In genomic region chr1:26252718-26253117, GRCh38 we compare ENCODE assay signal across 19 cellular contexts. TPM values are rescaled to one million over a fixed set of nuclear protein-coding genes. Genes with fewer than 3 reads are reported as not detected.
A peak's percentile ranks its signal among the peaks of the same experiment; 100 is the strongest.
DNase-seq lines count a peak whose midpoint lies in the region; ATAC-seq, FAIRE-seq and TF ChIP-seq lines count a peak whose summit lies in the region.
"Had no signal": no experiment of that assay in that cellular context is flagged by ENCODE, and none has a peak within 500 bp of the region (broad histone marks: within the 10 kb centered on the region; RNA-seq: fewer than 3 reads in every experiment).

No MANE protein-coding gene starts in this region.

- CTCF ChIA-PET in GM12878 (lab: Yijun Ruan, JAX), result interaction anchor here (1.0 kb wide), 1 partner anchor 9 kb away, joined by 3 read pairs; no protein-coding TSS in a partner anchor

- POLR2A ChIA-PET in GM12878 (lab: Charles Lee), result no interaction called here

- no peak overlapping the region for H3K9ac ChIP-seq in MM.1S (ENCODE audit: low read length)
- no peak overlapping the region for H3K9ac ChIP-seq in GM12878 (ENCODE audit: control insufficient read depth, insufficient read depth, low read length)
- H3K9ac ChIP-seq: GM23248 had no signal

- peak overlapping the region; percentile 10 for H3K27ac Mint-ChIP-seq in stimulated activated naive CD8-positive, alpha-beta T cell treated with anti-CD3 and anti-CD28 coated beads, Interleukin-15, Interleukin-2, amounts not matched to agents 100 ng/mL and 50 ng/mL, for 24 hours
- H3K27ac Mint-ChIP-seq in activated T-cell treated with anti-CD3 and anti-CD28 coated beads, Interleukin-2, amount 50 U/mL, for 72 hours, result no peak overlapping the region

- H3K9me3 Mint-ChIP-seq in stimulated activated naive CD8-positive, alpha-beta T cell treated with anti-CD3 and anti-CD28 coated beads, Interleukin-15, Interleukin-2, amounts not matched to agents 100 ng/mL and 50 ng/mL, for 24 hours, result no peaks in the 10 kb centered on the region
- no peaks in the 10 kb centered on the region for H3K9me3 Mint-ChIP-seq in activated T-cell treated with anti-CD3 and anti-CD28 coated beads, Interleukin-2, amount 50 U/mL, for 72 hours

- no TSS peak for BruUV-seq in GM12878 (replicated peaks; lab: Mats Ljungman, UMichigan)

- no peak overlapping the region for H3K4me3 Mint-ChIP-seq in stimulated activated naive CD8-positive, alpha-beta T cell treated with anti-CD3 and anti-CD28 coated beads, Interleukin-15, Interleukin-2, amounts not matched to agents 100 ng/mL and 50 ng/mL, for 24 hours
- no peak overlapping the region for H3K4me3 Mint-ChIP-seq in activated T-cell treated with anti-CD3 and anti-CD28 coated beads, Interleukin-2, amount 50 U/mL, for 72 hours
- H3K4me3 Mint-ChIP-seq: CD4-positive, alpha-beta memory T cell had no signal

- no peak for TF ChIP-seq EP300 in GM12878 (IDR thresholded peaks at IDR 0.05; ENCODE audit: borderline replicate concordance in 1 of 2, control insufficient read depth in 1 of 2, low read depth in 2 of 2, low read length in 2 of 2)

- WGBS in GM12878 (ENCODE audit: insufficient coverage, insufficient replicate concordance, low lambda C conversion rate, missing lambda C conversion rate), result 49% methylated on average over 7 of the region's 7 CpGs

- H3K27me3 ChIP-seq in MM.1S (replicated peaks; ENCODE audit: insufficient read depth, low read length) (no peaks in the 10 kb centered on the region), GM12878 (replicated peaks in 1 of 2; ENCODE audit: control insufficient read depth in 2 of 2, insufficient read depth in 2 of 2, low read length in 1 of 2) (no peaks in the 10 kb centered on the region)

- TF ChIP-seq POLR2A in GM12878 (IDR thresholded peaks at IDR 0.05; ENCODE audit: low read depth, low read length), result no peak

- H3K79me2 ChIP-seq in MM.1S (ENCODE audit: low read length), result peaks cover 71% of the 10 kb centered on the region
- no peaks in the 10 kb centered on the region for H3K79me2 ChIP-seq in GM12878 (ENCODE audit: control insufficient read depth, insufficient read depth, low read length)

- no peaks in the 10 kb centered on the region for H3K4me1 Mint-ChIP-seq in stimulated activated naive CD8-positive, alpha-beta T cell treated with anti-CD3 and anti-CD28 coated beads, Interleukin-15, Interleukin-2, amounts not matched to agents 100 ng/mL and 50 ng/mL, for 24 hours (ENCODE audit: low read depth)
- peaks cover 14% of the 10 kb centered on the region for H3K4me1 Mint-ChIP-seq in activated T-cell treated with anti-CD3 and anti-CD28 coated beads, Interleukin-2, amount 50 U/mL, for 72 hours (ENCODE audit: low read depth)

- RAD21 ChIA-PET in GM12878 (lab: Charles Lee; ENCODE audit: unreplicated experiment), result no interaction called here

- no peak for DNase-seq in stimulated activated naive CD8-positive, alpha-beta T cell treated with anti-CD3 and anti-CD28 coated beads, Interleukin-15, Interleukin-2, amounts not matched to agents 100 U/mL and 50 U/mL, for 24 hours
- DNase-seq in MM.1S (peak; percentile 75), GM12878 (ENCODE audit: low read depth, low spot score) (no peak), NCI-H2029 (lab: John Stamatoyannopoulos, UW) (no peak)
- DNase-seq in activated T-cell treated with anti-CD3 and anti-CD28 coated beads, Interleukin-2, amount 50 U/mL, for 72 hours, result no peak
- DNase-seq: C1 segment of cervical spinal cord; Calu3; CD4-positive, alpha-beta memory T cell; COR-L47; DMS53; DMS79 treated with DMSO at 0.1 percent for 48 hours; GF-D8; GM23248; H7; HCEC 1CT had no signal

- no peaks in the 10 kb centered on the region for H3K9me2 ChIP-seq in MM.1S (replicated peaks; ENCODE audit: insufficient read depth, low read length)

- 0 out of 2 replicates have a peak overlapping the region, but pooled peaks have one; percentile 36 for H3K4me3 ChIP-seq in MM.1S (ENCODE audit: low read length)
- H3K4me3 ChIP-seq in GM12878, result no peak overlapping the region
- H3K4me3 ChIP-seq: GM23248 had no signal

- no peak for TF ChIP-seq RAD21 in GM12878 (IDR thresholded peaks at IDR 0.05; ENCODE audit: insufficient read depth, low read depth, low read length)

- peaks cover 22% of the 10 kb centered on the region for H3F3A ChIP-seq in MM.1S (ENCODE audit: insufficient read depth, low read length)

- H3K27ac ChIP-seq in MM.1S (ENCODE audit: low read length) (peak overlapping the region; percentile 70), GM12878 (ENCODE audit: control insufficient read depth, insufficient read depth) (no peak overlapping the region)
- H3K27ac ChIP-seq: GM23248 had no signal

- ATAC-seq in stimulated activated naive CD8-positive, alpha-beta T cell treated with anti-CD3 and anti-CD28 coated beads, Interleukin-15, Interleukin-2, amounts not matched to agents 100 U/mL and 50 U/mL, for 24 hours, result no peak
- no peak for ATAC-seq in GM12878
- no peak for ATAC-seq in activated T-cell treated with anti-CD3 and anti-CD28 coated beads, Interleukin-2, amount 50 U/mL, for 72 hours (replicated peaks in 1 of 2)
- ATAC-seq in HG03565 (IDR thresholded peaks at IDR 0.05; ENCODE audit: unreplicated experiment), result no peak

- no peaks in the 10 kb centered on the region for H3K27me3 Mint-ChIP-seq in stimulated activated naive CD8-positive, alpha-beta T cell treated with anti-CD3 and anti-CD28 coated beads, Interleukin-15, Interleukin-2, amounts not matched to agents 100 ng/mL and 50 ng/mL, for 24 hours
- H3K27me3 Mint-ChIP-seq in activated T-cell treated with anti-CD3 and anti-CD28 coated beads, Interleukin-2, amount 50 U/mL, for 72 hours (ENCODE audit: low read depth), result no peaks in the 10 kb centered on the region
- H3K27me3 Mint-ChIP-seq: CD4-positive, alpha-beta memory T cell had no signal

- intact Hi-C loops in GM12878 (cut with micrococcal nuclease; ENCODE audit: unreplicated experiment), result no loop called here

- no peak for FAIRE-seq in GM12878 (lab: Jason Lieb, UNC)
- FAIRE-seq: GM19239, H1 had no signal

- in situ Hi-C loops in GM12878 (cut with MboI), result no loop called here

- H4K20me1 ChIP-seq in MM.1S (ENCODE audit: insufficient read depth, low read length) (no peaks in the 10 kb centered on the region), GM12878 (ENCODE audit: control insufficient read depth, insufficient read depth) (no peaks in the 10 kb centered on the region)

- H3K4me1 ChIP-seq in MM.1S (ENCODE audit: low read length), result peaks cover 31% of the 10 kb centered on the region
- H3K4me1 ChIP-seq in GM12878 (ENCODE audit: control insufficient read depth, insufficient read depth, low read length), result no peaks in the 10 kb centered on the region

- H2AFZ ChIP-seq in MM.1S (ENCODE audit: low read length) (no peak overlapping the region), GM12878 (ENCODE audit: control insufficient read depth, low read depth, low read length) (no peak overlapping the region)
- H2AFZ ChIP-seq: GM23248 had no signal

- SMC1A ChIA-PET in GM12878 (lab: Charles Lee; ENCODE audit: uncharacterized antibody, unreplicated experiment), result no interaction called here

- peaks cover 20% of the 10 kb centered on the region for H3K36me3 ChIP-seq in MM.1S (replicated peaks; ENCODE audit: insufficient read depth, low read length)
- peaks cover 7 to 8% of the 10 kb centered on the region in 2 experiments for H3K36me3 ChIP-seq in GM12878 (ENCODE audit: control insufficient read depth in 2 of 2, insufficient read depth in 2 of 2, low read length in 1 of 2)

- H3K9me3 ChIP-seq in MM.1S (replicated peaks; ENCODE audit: insufficient read depth, low read length) (no peaks in the 10 kb centered on the region), GM12878 (replicated peaks; ENCODE audit: control insufficient read depth, insufficient read depth, low read length) (no peaks in the 10 kb centered on the region)

- H3K36me3 Mint-ChIP-seq in stimulated activated naive CD8-positive, alpha-beta T cell treated with anti-CD3 and anti-CD28 coated beads, Interleukin-15, Interleukin-2, amounts not matched to agents 100 ng/mL and 50 ng/mL, for 24 hours (ENCODE audit: low read depth), result peaks cover 55% of the 10 kb centered on the region
- H3K36me3 Mint-ChIP-seq in activated T-cell treated with anti-CD3 and anti-CD28 coated beads, Interleukin-2, amount 50 U/mL, for 72 hours (ENCODE audit: insufficient read depth in 2 of 2), result peaks cover 5 to 23% of the 10 kb centered on the region in 2 donors

- TF ChIP-seq CTCF in MM.1S (IDR thresholded peaks at IDR 0.05; ENCODE audit: low read length) (no peak), GM12878 (IDR thresholded peaks at IDR 0.05 in 2 of 3, conservative IDR thresholded peaks at IDR 0.05 in 1 of 3; ENCODE audit: control insufficient read depth in 2 of 3, extremely low read depth in 1 of 3, insufficient read depth in 1 of 3, low read depth in 3 of 3, low read length in 3 of 3) (no peak)

- H3K4me2 ChIP-seq in MM.1S (ENCODE audit: low read depth, low read length) (peak overlapping the region; percentile 76), GM12878 (ENCODE audit: control insufficient read depth, insufficient read depth) (no peak overlapping the region)

RNA-seq across cellular contexts. Expression of gene CEP85, which starts 18.7 kb away (rescaled TPM):
- total RNA-seq in GM12878 (2013; cell fraction: nucleolus; rRNA removed), result 36.6 and 44.3 TPM in 2 replicates
- total RNA-seq in GM12878 (2014; rRNA removed) (22.1 and 22.2 TPM in 2 replicates), GM12878 (2014; rRNA removed; fragmentation: Illumina TruSeq; extraction: Trizol) (22.2 and 22.8 TPM in 2 replicates), GM12878 (2021) (17.9 and 20.9 TPM in 2 replicates)
- polyA plus RNA-seq in GM12878 (2011; ENCODE audit: low read depth), result 5.5 TPM
- polyA plus RNA-seq in GM12878 (2011; rRNA removed) (22.9 and 26.8 TPM in 2 replicates), GM12878 (2014; fragmentation: Illumina TruSeq; extraction: Trizol) (20.4 and 24.5 TPM in 2 replicates), GM12878 (2014; fragmentation: Nextera tagmentation; extraction: Ambion mirVana) (1 to 10 TPM; 8.4 to 8.6 TPM), GM12878 (2014; rRNA removed) (23.5 and 25.7 TPM in 2 replicates), GM12878 (2016; fragmentation: Nextera tagmentation; extraction: Ambion mirVana) (10 to 100 TPM; 17.5 to 19.6 TPM)
- 21.4 and 25.6 TPM in 2 replicates for polyA plus RNA-seq in GM12878 (2011; cell fraction: cytosol; rRNA removed)
- polyA plus RNA-seq in GM12878 (2011; cell fraction: nucleus; rRNA removed), result 60.9 and 63.0 TPM in 2 replicates
- polyA plus RNA-seq in GM12878 (2012), result 7.1 and 10.8 TPM in 2 replicates
- 26.6 and 31.3 TPM in 2 replicates for polyA minus RNA-seq in GM12878 (2011; rRNA and poly(A)+ RNA removed)
- polyA minus RNA-seq in GM12878 (2011; cell fraction: cytosol; rRNA and poly(A)+ RNA removed), result 6.5 and 6.7 TPM in 2 replicates
- 21.0 and 25.4 TPM in 2 replicates for polyA minus RNA-seq in GM12878 (2011; cell fraction: nucleus; rRNA and poly(A)+ RNA removed)
- total RNA-seq in activated T-cell treated with anti-CD3 and anti-CD28 coated beads, Interleukin-2, amount 50 U/mL, for 72 hours, result 10 to 100 TPM; 30.8 to 34.6 TPM

RNA-seq across cellular contexts. Expression of gene SH3BGRL3, which starts 27.2 kb away (rescaled TPM):
- total RNA-seq in GM12878 (2013; cell fraction: nucleolus; rRNA removed), result 9.0 and 9.9 TPM in 2 replicates
- total RNA-seq in GM12878 (2014; rRNA removed), result 42.6 and 52.9 TPM in 2 replicates
- 45.9 and 46.9 TPM in 2 replicates for total RNA-seq in GM12878 (2014; rRNA removed; fragmentation: Illumina TruSeq; extraction: Trizol)
- 111 and 116 TPM in 2 replicates for total RNA-seq in GM12878 (2021)
- 29.9 TPM for polyA plus RNA-seq in GM12878 (2011; ENCODE audit: low read depth)
- 26.3 and 39.7 TPM in 2 replicates for polyA plus RNA-seq in GM12878 (2011; rRNA removed)
- polyA plus RNA-seq in GM12878 (2011; cell fraction: cytosol; rRNA removed), result 57.0 and 59.2 TPM in 2 replicates
- polyA plus RNA-seq in GM12878 (2011; cell fraction: nucleus; rRNA removed), result 25.2 and 28.2 TPM in 2 replicates
- 86.2 and 109 TPM in 2 replicates for polyA plus RNA-seq in GM12878 (2012)
- polyA plus RNA-seq in GM12878 (2014; fragmentation: Illumina TruSeq; extraction: Trizol), result 95.2 and 135 TPM in 2 replicates
- 100 to 1,000 TPM; 121 to 129 TPM for polyA plus RNA-seq in GM12878 (2014; fragmentation: Nextera tagmentation; extraction: Ambion mirVana)
- polyA plus RNA-seq in GM12878 (2014; rRNA removed), result 42.3 and 57.1 TPM in 2 replicates
- 100 to 1,000 TPM; 344 to 390 TPM for polyA plus RNA-seq in GM12878 (2016; fragmentation: Nextera tagmentation; extraction: Ambion mirVana)
- polyA minus RNA-seq in GM12878 (2011; rRNA and poly(A)+ RNA removed), result 52.7 and 67.7 TPM in 2 replicates
- 38.8 and 41.6 TPM in 2 replicates for polyA minus RNA-seq in GM12878 (2011; cell fraction: cytosol; rRNA and poly(A)+ RNA removed)
- polyA minus RNA-seq in GM12878 (2011; cell fraction: nucleus; rRNA and poly(A)+ RNA removed), result 19.5 and 27.3 TPM in 2 replicates
- 100 to 1,000 TPM; 148 to 165 TPM for total RNA-seq in activated T-cell treated with anti-CD3 and anti-CD28 coated beads, Interleukin-2, amount 50 U/mL, for 72 hours

RNA-seq across cellular contexts. Expression of gene UBXN11, which starts 53.7 kb away (rescaled TPM):
- 18.9 and 19.6 TPM in 2 replicates for total RNA-seq in GM12878 (2013; cell fraction: nucleolus; rRNA removed)
- 8.1 and 8.5 TPM in 2 replicates for total RNA-seq in GM12878 (2014; rRNA removed)
- total RNA-seq in GM12878 (2014; rRNA removed; fragmentation: Illumina TruSeq; extraction: Trizol), result 5.7 and 6.2 TPM in 2 replicates
- 16.8 and 19.3 TPM in 2 replicates for total RNA-seq in GM12878 (2021)
- 5.8 TPM for polyA plus RNA-seq in GM12878 (2011; ENCODE audit: low read depth)
- 7.6 and 10.8 TPM in 2 replicates for polyA plus RNA-seq in GM12878 (2011; rRNA removed)
- 13.3 and 16.3 TPM in 2 replicates for polyA plus RNA-seq in GM12878 (2011; cell fraction: cytosol; rRNA removed)
- polyA plus RNA-seq in GM12878 (2011; cell fraction: nucleus; rRNA removed), result 80.9 and 89.2 TPM in 2 replicates
- 10.6 and 12.1 TPM in 2 replicates for polyA plus RNA-seq in GM12878 (2012)
- 3.5 and 8.1 TPM in 2 replicates for polyA plus RNA-seq in GM12878 (2014; fragmentation: Illumina TruSeq; extraction: Trizol)
- 1 to 10 TPM in 1 of 2 experiments, under 1 TPM in 1; 0.32 to 1.2 TPM for polyA plus RNA-seq in GM12878 (2014; fragmentation: Nextera tagmentation; extraction: Ambion mirVana)
- 24.3 and 26.5 TPM in 2 replicates for polyA plus RNA-seq in GM12878 (2014; rRNA removed)
- polyA plus RNA-seq in GM12878 (2016; fragmentation: Nextera tagmentation; extraction: Ambion mirVana), result 10 to 100 TPM; 27.7 to 34.4 TPM
- 7.2 and 7.5 TPM in 2 replicates for polyA minus RNA-seq in GM12878 (2011; rRNA and poly(A)+ RNA removed)
- polyA minus RNA-seq in GM12878 (2011; cell fraction: cytosol; rRNA and poly(A)+ RNA removed), result 3.2 and 3.9 TPM in 2 replicates
- 11.2 and 14.9 TPM in 2 replicates for polyA minus RNA-seq in GM12878 (2011; cell fraction: nucleus; rRNA and poly(A)+ RNA removed)
- total RNA-seq in activated T-cell treated with anti-CD3 and anti-CD28 coated beads, Interleukin-2, amount 50 U/mL, for 72 hours, result 10 to 100 TPM; 19.1 to 19.3 TPM
